In genomic region chr3:120114981-120115380, GRCh38 we compare ENCODE assay signal across 17 cellular contexts.
"Had no signal": no experiment of that assay in that cellular context is flagged by ENCODE, and none has a peak within 500 bp of the region (broad histone marks: within the 10 kb centered on the region; RNA-seq: fewer than 3 reads in every experiment).

No MANE protein-coding gene starts in this region.

- DNase-seq: activated T-cell treated with anti-CD3 and anti-CD28 coated beads, Interleukin-2, amount 50 U/mL, for 1 hour; amygdala; hypothalamus; left cardiac atrium; mucosa of descending colon; naive thymus-derived CD8-positive, alpha-beta T cell; right cardiac atrium; stimulated activated CD4-positive, alpha-beta T cell treated with anti-CD3 and anti-CD28 coated beads, Interleukin-1b, Interleukin-23, amount 100 ng/mL, for 48 hours; stimulated activated naive CD4-positive, alpha-beta T cell; substantia nigra; SW 1271; trophoblast cell had no signal

- H3K4me3 ChIP-seq: lung, mucosa of descending colon had no signal

- H3K4me1 Mint-ChIP-seq: activated naive CD4-positive, alpha-beta T cell treated with anti-CD3 and anti-CD28 coated beads, Interleukin-2, amount 50 U/mL, for 24 hours; naive thymus-derived CD8-positive, alpha-beta T cell had no signal

- H3K4me3 Mint-ChIP-seq: activated naive CD4-positive, alpha-beta T cell treated with anti-CD3 and anti-CD28 coated beads, Interleukin-2, amount 50 U/mL, for 24 hours; naive thymus-derived CD8-positive, alpha-beta T cell; T-helper 2 cell treated with Interferon-gamma antibody and Interleukin-4, amounts not matched to agents 5 μg/mL and 100 μg/mL, for 36 hours had no signal

- ATAC-seq: activated CD4-positive, CD25-positive, alpha-beta regulatory T cell treated with anti-CD3 and anti-CD28 coated beads, Interleukin-2, amount 50 U/mL, for 24 hours; left cardiac atrium; mucosa of descending colon; naive thymus-derived CD8-positive, alpha-beta T cell; right cardiac atrium had no signal

- FAIRE-seq: endometrium had no signal

- H3K27ac Mint-ChIP-seq: activated naive CD4-positive, alpha-beta T cell treated with anti-CD3 and anti-CD28 coated beads, Interleukin-2, amount 50 U/mL, for 24 hours; T-helper 2 cell treated with Interferon-gamma antibody and Interleukin-4, amounts not matched to agents 5 μg/mL and 100 μg/mL, for 36 hours had no signal
